Comparison of ENCODE assay signal across 8 cellular contexts in the genomic region with DNA sequence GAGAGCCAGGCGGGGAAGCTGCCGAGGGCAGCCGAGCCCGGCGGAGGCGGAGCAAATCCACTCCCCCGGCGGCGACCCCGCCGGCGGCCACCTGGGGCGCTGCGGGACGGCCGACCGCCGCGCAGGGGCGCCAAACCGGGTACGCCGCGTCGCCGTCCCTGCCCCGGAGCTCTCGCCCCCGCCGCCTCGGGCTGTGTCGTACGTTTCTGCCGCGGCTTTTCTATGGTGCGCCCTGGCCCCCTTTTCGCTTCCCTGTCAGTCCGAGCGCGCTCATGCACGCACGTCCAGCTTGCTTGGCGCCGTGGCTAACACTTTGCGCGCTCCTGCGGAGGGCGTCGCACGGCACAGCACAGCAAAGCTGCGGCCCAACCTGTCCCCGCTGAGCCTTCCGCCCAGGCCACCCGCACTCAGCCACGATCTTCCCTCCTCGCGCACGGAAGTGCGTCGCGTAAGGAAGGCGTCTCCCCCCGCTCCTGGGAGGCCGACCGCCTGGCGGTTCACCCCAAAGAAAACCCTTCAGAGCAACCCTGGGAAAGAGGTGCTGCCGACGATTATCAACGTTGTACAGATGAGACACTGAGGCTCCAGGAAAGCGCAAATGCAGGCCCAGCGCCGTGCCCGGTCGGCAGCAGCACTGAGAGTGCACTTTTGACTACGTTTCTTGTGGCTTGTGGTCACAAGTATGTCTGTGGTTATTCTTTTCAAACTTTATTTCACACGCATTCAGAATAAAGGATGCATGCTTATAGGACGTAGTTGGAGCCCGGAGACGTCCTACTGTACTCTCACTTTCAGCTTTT. TPM values are rescaled to one million over a fixed set of nuclear protein-coding genes. Genes with fewer than 3 reads are reported as not detected.
DNase-seq lines count a peak whose midpoint lies in the region; ATAC-seq and TF ChIP-seq lines count a peak whose summit lies in the region.

HECTD1 (minus strand) TSS at position 48 of the 800 bp plus-strand sequence. CDS start 1,857 bp downstream, outside the sequence.

- peaks cover 0 to 3% of the 10 kb centered on the region in 2 experiments; a peak in 2 of 5 replicates for H3K9me3 Mint-ChIP-seq in H9

- H2BK12ac ChIP-seq in H9 (ENCODE audit: insufficient read length, low read depth, low read length) (no peak within 1 kb of the TSS), neuronal stem cell (ENCODE audit: low read length) (no peak within 1 kb of the TSS)

- peak within 1 kb of the TSS; percentile 18 for H3K56ac ChIP-seq in H9 (ENCODE audit: insufficient read length, low read depth, low read length)

- no peak within 1 kb of the TSS for H3K4ac ChIP-seq in H9 (ENCODE audit: low read depth, low read length)
- H3K4ac ChIP-seq in neuronal stem cell (ENCODE audit: low read length): no peak within 1 kb of the TSS

- no peaks in the 10 kb centered on the region for H4K20me1 ChIP-seq in H9 (ENCODE audit: control insufficient read depth, insufficient read depth, insufficient read length)
- H4K20me1 ChIP-seq in Loucy (ENCODE audit: insufficient read depth, low read length, poor library complexity, severe bottlenecking): peaks cover 38% of the 10 kb centered on the region

- H3K23ac ChIP-seq in H9 (ENCODE audit: insufficient read length, low read depth, low read length) (no peak within 1 kb of the TSS), neuronal stem cell (ENCODE audit: low read depth, low read length, poor library complexity) (peak within 1 kb of the TSS; percentile 97)

- H3K9me3 ChIP-seq in H9 (ENCODE audit: control insufficient read depth, low read depth, low read length) (no peaks in the 10 kb centered on the region), Loucy (ENCODE audit: insufficient read depth, low read depth, low read length) (no peaks in the 10 kb centered on the region), neuronal stem cell (replicated peaks in 1 of 2; ENCODE audit: control insufficient read depth in 2 of 2, insufficient read depth in 1 of 2, low read depth in 1 of 2, low read length in 2 of 2) (peaks cover 0 to 2% of the 10 kb centered on the region in 2 donors)

- H3K36me3 ChIP-seq in Loucy (ENCODE audit: insufficient read depth, low read length): no peaks in the 10 kb centered on the region
- H3K36me3 ChIP-seq in neuronal stem cell (replicated peaks in 1 of 2; ENCODE audit: control insufficient read depth in 2 of 2, insufficient read depth in 2 of 2, low read length in 2 of 2): peaks cover 0 to 26% of the 10 kb centered on the region in 2 donors

- no peak within 1 kb of the TSS for H2BK20ac ChIP-seq in H9 (ENCODE audit: low read depth, low read length, poor library complexity, severe bottlenecking)

- H3K27me3 Mint-ChIP-seq in H9 (ENCODE audit: low read depth): no peaks in the 10 kb centered on the region

- H2BK15ac ChIP-seq in H9 (ENCODE audit: low read depth, low read length) (no peak within 1 kb of the TSS; the same call in 1 of the 2 replicates), neuronal stem cell (ENCODE audit: low read length) (peak within 1 kb of the TSS; percentile 92)

- DNase-seq in GF-D8 (lab: John Stamatoyannopoulos, UW) (peak; percentile 85), H9 (peak; percentile 87), SIG-M5 (lab: John Stamatoyannopoulos, UW) (peak; percentile 54), activated gamma-delta T cell (lab: John Stamatoyannopoulos, UW) (peak; percentile 83), foreskin keratinocyte (peak; percentile 62 to 81), neuronal stem cell (ENCODE audit: low spot score) (peak; percentile 90)

- H4K91ac ChIP-seq in H9 (ENCODE audit: insufficient read length, low read depth, low read length): peak within 1 kb of the TSS; percentile 65
- H4K91ac ChIP-seq in neuronal stem cell (ENCODE audit: low read depth, low read length, poor library complexity): peak within 1 kb of the TSS; percentile 87

- H2AK5ac ChIP-seq in H9 (ENCODE audit: insufficient read length, low read length): no peak within 1 kb of the TSS
- H2AK5ac ChIP-seq in neuronal stem cell (ENCODE audit: low read depth, low read length): peak within 1 kb of the TSS; percentile 92

- H2BK120ac ChIP-seq in H9 (ENCODE audit: low read depth, low read length, poor library complexity, severe bottlenecking) (no peak within 1 kb of the TSS), neuronal stem cell (ENCODE audit: low read depth, low read length) (peak within 1 kb of the TSS; percentile 81)

- H4K8ac ChIP-seq in H9 (replicated peaks; ENCODE audit: insufficient read length, low read depth, low read length) (no peak within 1 kb of the TSS), neuronal stem cell (ENCODE audit: low read depth, low read length) (no peak within 1 kb of the TSS)

- H3K4me2 ChIP-seq in H9 (ENCODE audit: insufficient read depth, insufficient read length, low read length) (peak within 1 kb of the TSS; percentile 88), Loucy (ENCODE audit: low read depth, low read length, poor library complexity, severe bottlenecking) (peak within 1 kb of the TSS; percentile 94), neuronal stem cell (ENCODE audit: insufficient read depth, low read length, poor library complexity, severe bottlenecking) (peak within 1 kb of the TSS; percentile 66)

- peaks cover 14 to 23% (median 18%) of the 10 kb centered on the region in 3 experiments; a peak in 6 of 7 replicates for H3K36me3 Mint-ChIP-seq in H9 (ENCODE audit: insufficient read depth in 1 of 3, low read depth in 3 of 3)

- H3T11ph ChIP-seq in H9 (ENCODE audit: low read length): no peak within 1 kb of the TSS

- peak within 1 kb of the TSS; percentile 90 to 91 for H3K4me3 Mint-ChIP-seq in H9

- H3K18ac ChIP-seq in H9 (ENCODE audit: insufficient read length, low read depth, low read length) (peak within 1 kb of the TSS; percentile 95), neuronal stem cell (ENCODE audit: low read length) (peak within 1 kb of the TSS; percentile 99)

- no peaks in the 10 kb centered on the region for H3K27me3 ChIP-seq in H9 (ENCODE audit: insufficient read depth, low read length)
- no peaks in the 10 kb centered on the region for H3K27me3 ChIP-seq in Loucy (ENCODE audit: insufficient read depth, low read length, poor library complexity, severe bottlenecking)
- no peaks in the 10 kb centered on the region for H3K27me3 ChIP-seq in foreskin keratinocyte
- no peaks in the 10 kb centered on the region for H3K27me3 ChIP-seq in neuronal stem cell (ENCODE audit: control insufficient read depth in 3 of 3, insufficient read depth in 3 of 3, low read depth in 1 of 3, low read length in 3 of 3)

- H2BK5ac ChIP-seq in H9 (ENCODE audit: insufficient read length, low read length) (peak within 1 kb of the TSS; percentile 17), neuronal stem cell (ENCODE audit: low read length) (peak within 1 kb of the TSS; percentile 96)

- peak within 1 kb of the TSS; percentile 45 for H4K5ac ChIP-seq in H9 (ENCODE audit: insufficient read length, low read depth, low read length)

- H3K4me1 ChIP-seq in H9 (ENCODE audit: insufficient read depth, low read length) (no peaks in the 10 kb centered on the region), Loucy (ENCODE audit: insufficient read depth, low read length, poor library complexity, severe bottlenecking) (peaks cover 25% of the 10 kb centered on the region), foreskin keratinocyte (peaks cover 5% of the 10 kb centered on the region), neuronal stem cell (ENCODE audit: control insufficient read depth in 2 of 2, insufficient read depth in 1 of 2, low read depth in 1 of 2, low read length in 2 of 2) (peaks cover 5 to 6% of the 10 kb centered on the region in 2 donors)

- H3K4me1 Mint-ChIP-seq in H9: peaks cover 22 to 26% of the 10 kb centered on the region in 2 experiments

- ATAC-seq in foreskin keratinocyte: peak; percentile 85

- TF ChIP-seq CTCF in H9 (conservative IDR thresholded peaks at IDR 0.05): peak; percentile 78
- TF ChIP-seq CTCF in Loucy (conservative IDR thresholded peaks at IDR 0.05; ENCODE audit: low read length): peak; percentile 65
- peak; percentile 91 for TF ChIP-seq CTCF in foreskin keratinocyte (conservative IDR thresholded peaks at IDR 0.05)
- TF ChIP-seq CTCF in subcutaneous adipose tissue (IDR thresholded peaks at IDR 0.05; ENCODE audit: low read depth): no peak

- no peaks in the 10 kb centered on the region for H3K9me2 ChIP-seq in Loucy (replicated peaks; ENCODE audit: low read depth, low read length)

- H3K79me2 ChIP-seq in H9 (ENCODE audit: insufficient read depth, low read length) (peaks cover 7% of the 10 kb centered on the region), Loucy (ENCODE audit: insufficient read depth, low read length) (peaks cover 44% of the 10 kb centered on the region)

- peak within 1 kb of the TSS; percentile 57 for H3K27ac ChIP-seq in H9 (ENCODE audit: insufficient read length, low read depth, low read length)
- H3K27ac ChIP-seq in foreskin keratinocyte: peak within 1 kb of the TSS; percentile 70
- H3K27ac ChIP-seq in neuronal stem cell (replicated peaks; ENCODE audit: low read length): peak within 1 kb of the TSS; percentile 99

- no CpG with 5 or more reads among the region's 79 CpGs for WGBS in H9 (ENCODE audit: extremely low coverage, insufficient read length, low lambda C conversion rate)
- no CpG with 5 or more reads among the region's 79 CpGs for WGBS in neuronal stem cell (ENCODE audit: extremely low coverage in 2 of 2, insufficient read length in 2 of 2, insufficient replicate concordance in 1 of 2), 2 donors

- H3F3A ChIP-seq in Loucy (ENCODE audit: low read depth): peaks cover 16% of the 10 kb centered on the region

- H3K27ac Mint-ChIP-seq in H9: peak within 1 kb of the TSS; percentile 98 to 99 (median 99)

- peak within 1 kb of the TSS; percentile 91 for H3K4me3 ChIP-seq in Loucy (ENCODE audit: low read length, poor library complexity, severe bottlenecking)
- H3K4me3 ChIP-seq in neuronal stem cell (ENCODE audit: low read length in 2 of 2): peak within 1 kb of the TSS; percentile 54 to 96

- peaks cover 13% of the 10 kb centered on the region for H3K23me2 ChIP-seq in H9 (ENCODE audit: insufficient read length, low read depth, low read length, poor library complexity, severe bottlenecking)

- H3K79me1 ChIP-seq in H9 (ENCODE audit: insufficient read depth, low read depth, low read length, poor library complexity, severe bottlenecking): no peaks in the 10 kb centered on the region
- no peaks in the 10 kb centered on the region for H3K79me1 ChIP-seq in neuronal stem cell (ENCODE audit: low read depth, low read length)

- H3K9ac ChIP-seq in H9 (ENCODE audit: extremely low read depth, insufficient read length, low read length) (peak within 1 kb of the TSS; percentile 96), Loucy (ENCODE audit: low read depth, low read length, poor library complexity, severe bottlenecking) (peak within 1 kb of the TSS; percentile 95), neuronal stem cell (ENCODE audit: low read depth, low read length, poor library complexity) (peak within 1 kb of the TSS; percentile 99)

- H3K14ac ChIP-seq in H9 (ENCODE audit: insufficient read depth, low read length): peak within 1 kb of the TSS; percentile 99
- H3K14ac ChIP-seq in neuronal stem cell (ENCODE audit: low read length): peak within 1 kb of the TSS; percentile 95

- H2AFZ ChIP-seq in H9 (ENCODE audit: low read length) (no peak within 1 kb of the TSS), Loucy (ENCODE audit: low read length) (peak within 1 kb of the TSS; percentile 94), neuronal stem cell (ENCODE audit: low read length) (peak within 1 kb of the TSS; percentile 92)

RNA-seq across cellular contexts. Expression of gene HECTD1, which starts in this region (rescaled TPM):
- total RNA-seq in H9 (2021) (121 and 135 TPM in 2 replicates), foreskin keratinocyte (93.4 and 98.9 TPM in 2 replicates), subcutaneous adipose tissue (100 to 1,000 TPM; 222 to 294 (median 244) TPM)
- polyA plus RNA-seq in foreskin keratinocyte: 26.4 and 29.4 TPM in 2 replicates
- polyA plus RNA-seq in neuronal stem cell (2013, experiment 1 of 2): 37.9 TPM
- polyA plus RNA-seq in neuronal stem cell (2013, experiment 2 of 2): 42.1 TPM

Comparison
In these comparisons a context has a peak if more than half of its experiments do, and no peak if none do; other contexts are left out.
1. Peak in every context shown above with its lines: DNase-seq, ATAC-seq, H3K4me3 ChIP-seq and H3K27ac ChIP-seq.